11 cellular contexts compared by ENCODE assay signal in the genomic region with DNA sequence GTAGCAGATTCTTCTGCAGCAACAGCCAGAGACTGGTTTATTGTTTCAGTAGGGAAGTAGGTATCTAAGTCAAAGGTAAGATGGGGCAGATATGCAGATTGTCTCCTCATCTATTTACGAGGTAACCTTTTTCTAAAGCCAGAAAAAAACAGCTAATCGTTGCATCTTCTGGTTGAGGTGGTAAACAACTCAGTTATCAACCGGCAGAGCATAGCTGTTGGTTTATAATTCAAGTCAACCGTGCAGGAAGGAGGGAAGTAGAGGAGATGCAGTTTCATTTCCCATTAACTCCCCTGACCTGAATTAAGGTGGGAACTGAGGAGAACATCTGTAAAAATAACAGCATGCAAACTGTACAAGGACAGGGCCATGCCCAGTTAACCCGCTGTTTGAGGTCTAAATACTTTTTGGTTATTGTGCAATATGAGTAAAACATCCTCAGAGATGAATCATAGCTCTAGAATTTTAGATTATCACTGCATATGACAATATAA.
DNase-seq lines count a peak whose midpoint lies in the region; ATAC-seq, FAIRE-seq and TF ChIP-seq lines count a peak whose summit lies in the region.
"Had no signal": no experiment of that assay in that cellular context is flagged by ENCODE, and none has a peak within 500 bp of the region (broad histone marks: within the 10 kb centered on the region; RNA-seq: fewer than 3 reads in every experiment).

No MANE protein-coding gene starts in this region.

- H3K27me3 ChIP-seq in spleen (replicated peaks in 1 of 7) (no peaks in the 10 kb centered on the region), H7 (ENCODE audit: control insufficient read depth, insufficient read depth, low read length) (no peaks in the 10 kb centered on the region)

- ATAC-seq in HG02970 (IDR thresholded peaks at IDR 0.05; ENCODE audit: low FRiP score, unreplicated experiment) = no peak
- no peak for ATAC-seq in GM18909 (IDR thresholded peaks at IDR 0.05; ENCODE audit: poor library complexity, unreplicated experiment)

- H3K36me3 ChIP-seq in spleen (no peaks in the 10 kb centered on the region), H7 (replicated peaks; ENCODE audit: control insufficient read depth, insufficient read depth, low read length) (no peaks in the 10 kb centered on the region)

- no peaks in the 10 kb centered on the region for H3K36me3 Mint-ChIP-seq in activated naive CD4-positive, alpha-beta T cell treated with anti-CD3 and anti-CD28 coated beads, Interleukin-2, amount 50 U/mL, for 24 hours

- H3K27ac ChIP-seq in spleen = peak overlapping the region in 6 of 8 donors; percentile 3 to 76 (median 46)

- intact Hi-C loops in spleen (cut with DNase I; ENCODE audit: low total_unique reads) = no loop called here

- no peak overlapping the region for H3K4me3 ChIP-seq in epithelial cell of esophagus (ENCODE audit: low read length)
- H3K4me3 ChIP-seq in spleen = peak overlapping the region in 1 of 8 donors; percentile 7
- no peak overlapping the region for H3K4me3 ChIP-seq in H7 (ENCODE audit: insufficient read depth, low read depth, low read length)

- peak; percentile 82 for FAIRE-seq in RCC 7860 (lab: Jason Lieb, UNC)

- peaks cover 67% of the 10 kb centered on the region for H3K4me1 Mint-ChIP-seq in activated naive CD4-positive, alpha-beta T cell treated with anti-CD3 and anti-CD28 coated beads, Interleukin-2, amount 50 U/mL, for 24 hours

- no peaks in the 10 kb centered on the region for H3K27me3 Mint-ChIP-seq in activated naive CD4-positive, alpha-beta T cell treated with anti-CD3 and anti-CD28 coated beads, Interleukin-2, amount 50 U/mL, for 24 hours

- no peak for TF ChIP-seq POLR2A in spleen (IDR thresholded peaks at IDR 0.05)

- H3K4me1 ChIP-seq in spleen = peaks cover 3 to 73% (median 63%) of the 10 kb centered on the region in 6 donors

- no peaks in the 10 kb centered on the region for H3K9me3 ChIP-seq in spleen

- no peak for DNase-seq in activated naive CD4-positive, alpha-beta T cell treated with Interleukin-2 at 50 U/mL for 16 hours
- DNase-seq in RCC 7860 (ENCODE audit: low spot score) (peak; percentile 41), epithelial cell of esophagus (ENCODE audit: low read depth) (peak; percentile 56), spleen (no peak), H7 (no peak)
- DNase-seq: NCI-H1417 treated with DMSO at 0.1 percent for 48 hours, occipital lobe had no signal

- 33 to 50% (median 41%) methylated on average over 5 of the region's 5 CpGs for WGBS in spleen, 5 donors

- TF ChIP-seq CTCF in epithelial cell of esophagus (IDR thresholded peaks at IDR 0.05; ENCODE audit: insufficient read depth, low read depth, low read length, missing control alignments) (no peak), spleen (IDR thresholded peaks at IDR 0.05 in 8 of 11, conservative IDR thresholded peaks at IDR 0.05 in 3 of 11) (no peak)

- H3K9me3 Mint-ChIP-seq in activated naive CD4-positive, alpha-beta T cell treated with anti-CD3 and anti-CD28 coated beads, Interleukin-2, amount 50 U/mL, for 24 hours = no peaks in the 10 kb centered on the region
- H3K9me3 Mint-ChIP-seq: dendritic cell treated with granulocyte-macrophage colony-stimulating factor and Interleukin-4, amounts not matched to agents 40 ng/mL and 50 ng/mL, for 4 days had no signal

- peak overlapping the region; percentile 10 for H3K27ac Mint-ChIP-seq in activated naive CD4-positive, alpha-beta T cell treated with anti-CD3 and anti-CD28 coated beads, Interleukin-2, amount 50 U/mL, for 24 hours
- H3K27ac Mint-ChIP-seq: dendritic cell treated with granulocyte-macrophage colony-stimulating factor and Interleukin-4, amounts not matched to agents 40 ng/mL and 50 ng/mL, for 4 days had no signal

- H3K4me3 Mint-ChIP-seq in activated naive CD4-positive, alpha-beta T cell treated with anti-CD3 and anti-CD28 coated beads, Interleukin-2, amount 50 U/mL, for 24 hours = no peak overlapping the region
- H3K4me3 Mint-ChIP-seq: dendritic cell treated with granulocyte-macrophage colony-stimulating factor and Interleukin-4, amounts not matched to agents 40 ng/mL and 50 ng/mL, for 4 days had no signal

Comparison
In these comparisons a context has a peak if more than half of its experiments do, and no peak if none do; other contexts are left out.
1. DNase-seq: peak in RCC 7860 (single experiment) and epithelial cell of esophagus (single experiment); none in activated naive CD4-positive, alpha-beta T cell treated with Interleukin-2 at 50 U/mL for 16 hours (single experiment), spleen (single experiment) and H7 (single experiment).